ENCODE assay signal across 1 cellular context in genomic region chr1:159040893-159041724, GRCh38.
TF ChIP-seq lines count a peak whose summit lies in the region.

No MANE protein-coding gene starts in this region.

TF ChIP-seq in IMR-90, 13 proteins besides CTCF, POLR2A, EP300 and RAD21:
- TF ChIP-seq MAZ (IDR thresholded peaks at IDR 0.05; ENCODE audit: borderline replicate concordance, low read depth, low read length), result no peak
- TF ChIP-seq RCOR1 (IDR thresholded peaks at IDR 0.05; ENCODE audit: insufficient replicate concordance, low read length), result no peak
- TF ChIP-seq SMC3 (IDR thresholded peaks at IDR 0.05; ENCODE audit: low read depth, low read length), result no peak
- no peak for TF ChIP-seq RFX5 (IDR thresholded peaks at IDR 0.05; ENCODE audit: low read depth, low read length)
- TF ChIP-seq USF2 (IDR thresholded peaks at IDR 0.05; ENCODE audit: low read depth, low read length), result no peak
- no peak for TF ChIP-seq MAFK (IDR thresholded peaks at IDR 0.05; ENCODE audit: low read depth, low read length)
